9 cellular contexts compared by ENCODE assay signal in the genomic region with DNA sequence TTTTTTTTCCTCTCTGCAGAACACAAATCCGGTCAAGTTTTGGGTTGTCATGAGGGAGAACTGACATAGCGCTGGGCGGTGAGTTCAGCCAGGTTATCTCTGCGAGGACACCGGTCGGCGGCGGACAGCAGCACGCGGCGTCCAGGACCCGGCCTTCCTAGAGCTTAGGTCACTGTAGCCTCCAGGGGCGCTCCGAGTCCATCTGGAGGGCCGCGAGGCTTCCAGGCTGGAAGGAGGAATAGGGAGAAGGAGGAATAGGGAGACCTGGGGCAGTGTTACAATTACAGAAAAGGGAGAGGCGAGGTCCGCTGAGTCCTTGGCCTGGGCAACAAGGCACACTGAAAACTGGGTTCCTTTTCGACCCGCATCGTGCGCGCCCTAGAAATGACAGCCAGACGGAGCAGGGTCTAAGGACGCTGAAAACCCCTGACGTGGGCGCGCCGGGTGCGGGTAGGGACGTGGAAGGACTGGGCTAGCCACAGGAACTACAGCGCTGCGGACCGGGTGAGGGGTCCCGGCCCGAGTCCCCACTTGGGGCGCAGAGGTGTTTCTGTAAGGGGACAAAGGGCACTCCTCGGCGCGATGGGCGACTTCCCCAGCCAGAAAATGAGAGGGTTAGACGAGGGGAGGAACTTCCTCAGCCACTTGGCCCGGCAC. TPM values are rescaled to one million over a fixed set of nuclear protein-coding genes. Genes with fewer than 3 reads are reported as not detected.
DNase-seq lines count a peak whose midpoint lies in the region; ATAC-seq, FAIRE-seq and TF ChIP-seq lines count a peak whose summit lies in the region.
"Had no signal": no experiment of that assay in that cellular context is flagged by ENCODE, and none has a peak within 500 bp of the region (broad histone marks: within the 10 kb centered on the region; RNA-seq: fewer than 3 reads in every experiment).

No MANE protein-coding gene starts in this region.

- peak overlapping the region in 2 of 4 donors; percentile 24 to 80 for H3K27ac ChIP-seq in gastroesophageal sphincter
- H3K27ac ChIP-seq in pancreas = no peak overlapping the region

- FAIRE-seq in pancreas (lab: Jason Lieb, UNC) = no peak

- DNase-seq in NCI-H82 (lab: John Stamatoyannopoulos, UW) (peak; percentile 70), NCI-H82 treated with DMSO at 0.1 percent for 48 hours (lab: John Stamatoyannopoulos, UW; ENCODE audit: unreplicated experiment) (no peak), pancreas (peak in 3 of 6 donors; percentile 34 to 72 (median 63)), SHP77 (lab: John Stamatoyannopoulos, UW) (no peak)
- DNase-seq: DND-41 had no signal

- TF ChIP-seq EP300 in gastroesophageal sphincter (IDR thresholded peaks at IDR 0.05) = no peak

- peaks cover 0 to 33% (median 12%) of the 10 kb centered on the region in 3 donors for H3K4me1 ChIP-seq in gastroesophageal sphincter
- H3K4me1 ChIP-seq in pancreas = no peaks in the 10 kb centered on the region

- H3K27me3 ChIP-seq in gastroesophageal sphincter (peaks cover 70% of the 10 kb centered on the region), pancreas (peaks cover 0 to 29% (median 2%) of the 10 kb centered on the region in 4 donors)

- intact Hi-C loops in pancreas (cut with DNase I) = no loop called here

- no peak for TF ChIP-seq POLR2A in gastroesophageal sphincter (IDR thresholded peaks at IDR 0.05)

- TF ChIP-seq CTCF in gastroesophageal sphincter (IDR thresholded peaks at IDR 0.05) (peak in 2 of 4 experiments; percentile 25 to 68), pancreas (IDR thresholded peaks at IDR 0.05) (no peak)

- 0 to 5% methylated on average over 1 to 16 of the region's 43 CpGs for WGBS in gastroesophageal sphincter (ENCODE audit: low coverage in 1 of 2), 2 donors
- WGBS in pancreas, 2 donors = 2 to 3% methylated on average over 43 of the region's 43 CpGs

- H3K36me3 ChIP-seq in gastroesophageal sphincter = no peaks in the 10 kb centered on the region
- no peaks in the 10 kb centered on the region for H3K36me3 ChIP-seq in pancreas

- peak overlapping the region in 1 of 2 donors; percentile 49 for H3K4me3 ChIP-seq in gastroesophageal sphincter
- peak overlapping the region in 1 of 4 donors; percentile 33 for H3K4me3 ChIP-seq in pancreas

- peak; percentile 86 for ATAC-seq in SK-N-SH treated with all-trans-retinoic acid at 6 μM for 48 hours
- ATAC-seq in gastroesophageal sphincter = peak; percentile 70
- peak; percentile 55 to 81 (median 72) for ATAC-seq in pancreas
- no peak for ATAC-seq in GM21529 (IDR thresholded peaks at IDR 0.05; ENCODE audit: unreplicated experiment)
- no peak for ATAC-seq in GM21723 (IDR thresholded peaks at IDR 0.05; ENCODE audit: unreplicated experiment)

- no peaks in the 10 kb centered on the region for H3K9me3 ChIP-seq in gastroesophageal sphincter
- H3K9me3 ChIP-seq in pancreas = no peaks in the 10 kb centered on the region

TF ChIP-seq in SK-N-SH treated with all-trans-retinoic acid at 6 μM for 48 hours, 23 proteins besides CTCF, POLR2A, EP300 and RAD21 (continues in another document):
- TF ChIP-seq ZNF565 (CRISPR knock-in tag; conservative IDR thresholded peaks at IDR 0.05; ENCODE audit: low read depth) = no peak
- TF ChIP-seq ESRRG (CRISPR knock-in tag; IDR thresholded peaks at IDR 0.05) = no peak
- no peak for TF ChIP-seq ZC3H10 (CRISPR knock-in tag; IDR thresholded peaks at IDR 0.05)
- TF ChIP-seq RARB (CRISPR knock-in tag; IDR thresholded peaks at IDR 0.05) = no peak
- no peak for TF ChIP-seq ZNF8 (CRISPR knock-in tag; IDR thresholded peaks at IDR 0.05)
- no peak for TF ChIP-seq ZNF70 (CRISPR knock-in tag; IDR thresholded peaks at IDR 0.05)
- TF ChIP-seq TOX (CRISPR knock-in tag; IDR thresholded peaks at IDR 0.05; ENCODE audit: borderline replicate concordance) = no peak
- no peak for TF ChIP-seq POU6F1 (CRISPR knock-in tag; IDR thresholded peaks at IDR 0.05; ENCODE audit: borderline replicate concordance, low read depth)
- no peak for TF ChIP-seq TSHZ2 (CRISPR knock-in tag; IDR thresholded peaks at IDR 0.05)
- TF ChIP-seq CSRNP3 (CRISPR knock-in tag; IDR thresholded peaks at IDR 0.05) = no peak
- TF ChIP-seq ZFP3 (CRISPR knock-in tag; IDR thresholded peaks at IDR 0.05) = no peak
- no peak for TF ChIP-seq CSDC2 (CRISPR knock-in tag; IDR thresholded peaks at IDR 0.05)
- TF ChIP-seq ZFP30 (CRISPR knock-in tag; IDR thresholded peaks at IDR 0.05) = no peak
- TF ChIP-seq BACH2 (CRISPR knock-in tag; IDR thresholded peaks at IDR 0.05; ENCODE audit: borderline replicate concordance) = no peak
- TF ChIP-seq, protein P1, sequence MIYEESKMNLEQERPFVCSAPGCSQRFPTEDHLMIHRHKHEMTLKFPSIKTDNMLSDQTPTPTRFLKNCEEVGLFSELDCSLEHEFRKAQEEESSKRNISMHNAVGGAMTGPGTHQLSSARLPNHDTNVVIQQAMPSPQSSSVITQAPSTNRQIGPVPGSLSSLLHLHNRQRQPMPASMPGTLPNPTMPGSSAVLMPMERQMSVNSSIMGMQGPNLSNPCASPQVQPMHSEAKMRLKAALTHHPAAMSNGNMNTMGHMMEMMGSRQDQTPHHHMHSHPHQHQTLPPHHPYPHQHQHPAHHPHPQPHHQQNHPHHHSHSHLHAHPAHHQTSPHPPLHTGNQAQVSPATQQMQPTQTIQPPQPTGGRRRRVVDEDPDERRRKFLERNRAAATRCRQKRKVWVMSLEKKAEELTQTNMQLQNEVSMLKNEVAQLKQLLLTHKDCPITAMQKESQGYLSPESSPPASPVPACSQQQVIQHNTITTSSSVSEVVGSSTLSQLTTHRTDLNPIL (CRISPR knock-in tag; IDR thresholded peaks at IDR 0.05; ENCODE audit: low read depth) = no peak
- no peak for TF ChIP-seq ISL1 (CRISPR knock-in tag; IDR thresholded peaks at IDR 0.05)
- TF ChIP-seq TCF4 (CRISPR knock-in tag; IDR thresholded peaks at IDR 0.05; ENCODE audit: borderline replicate concordance) = no peak
- no peak for TF ChIP-seq OSR1 (CRISPR knock-in tag; IDR thresholded peaks at IDR 0.05)
- no peak for TF ChIP-seq SNAI2 (CRISPR knock-in tag; IDR thresholded peaks at IDR 0.05)

RNA-seq across cellular contexts. Expression of gene FNDC1, which starts 0.5 kb away (rescaled TPM):
- total RNA-seq in gastroesophageal sphincter (1 to 10 TPM in 2 of 4 donors, under 1 TPM in 2; 0.27 to 9.9 (median 1.5) TPM), pancreas (1 to 10 TPM in 1 of 6 donors, under 1 TPM in 5; 0.56 to 3.7 (median 0.80) TPM)
- under 1 TPM; 0.21 to 0.23 TPM for polyA plus RNA-seq in pancreas

Comparison
In these comparisons a context has a peak if more than half of its experiments do, and no peak if none do; other contexts are left out.
1. ATAC-seq: peak in SK-N-SH treated with all-trans-retinoic acid at 6 μM for 48 hours (single experiment), gastroesophageal sphincter (single experiment) and pancreas (4 of 4); none in GM21529 (single experiment) and GM21723 (single experiment).